In the genomic region with DNA sequence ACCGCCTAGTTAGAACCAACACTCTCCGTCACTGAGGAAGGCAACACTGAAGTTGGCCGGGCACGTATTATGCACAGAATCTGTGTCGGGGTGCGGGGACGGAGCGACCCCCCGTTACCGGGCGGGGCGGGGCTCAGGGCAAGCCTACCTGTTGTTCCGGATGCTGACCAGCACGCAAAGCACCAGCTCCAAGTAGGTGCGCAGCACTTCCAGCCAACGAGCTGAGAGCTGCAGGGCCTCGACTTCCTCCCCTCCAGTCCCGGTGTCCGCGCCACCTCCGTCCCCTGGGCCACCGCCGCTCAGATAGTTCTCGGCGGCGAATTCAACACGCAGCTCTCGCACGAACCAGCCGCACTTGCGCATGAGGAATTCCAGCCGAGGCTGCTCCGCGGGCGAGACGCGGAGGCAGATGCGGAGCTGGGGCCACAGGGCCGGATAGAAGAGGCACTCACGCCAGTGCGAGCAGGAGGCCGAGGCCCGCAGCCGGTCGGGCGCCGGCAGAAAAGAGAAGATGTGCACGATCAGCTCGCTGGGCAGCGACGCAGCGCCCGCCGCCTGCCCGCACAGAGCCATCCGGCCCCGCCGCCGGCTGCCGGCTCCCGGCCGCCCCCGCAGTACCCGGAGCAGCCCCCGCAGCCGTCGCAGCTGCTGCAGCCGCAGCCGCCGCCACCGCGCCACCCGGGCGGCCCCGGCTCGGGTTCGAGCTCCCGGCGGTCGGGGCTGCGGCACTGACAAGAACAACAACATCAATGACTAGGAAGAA, we compare ENCODE assay signal across 8 cellular contexts. TPM values are rescaled to one million over a fixed set of nuclear protein-coding genes. Genes with fewer than 3 reads are reported as not detected.
DNase-seq lines count a peak whose midpoint lies in the region; ATAC-seq and TF ChIP-seq lines count a peak whose summit lies in the region.

No MANE protein-coding gene starts in this region.

- CTCF ChIA-PET in Calu3 (lab: Charles Lee), result interaction anchor here (0.7 to 1.3 kb wide), 2 partner anchors 10 to 129 kb away, joined by 4 to 9 read pairs; no protein-coding TSS in a partner anchor

- peaks cover 36% of the 10 kb centered on the region for H3K36me3 Mint-ChIP-seq in Calu3 (ENCODE audit: insufficient read depth, unreplicated experiment)

- peak; percentile 27 for ATAC-seq in GM19395 (IDR thresholded peaks at IDR 0.05; ENCODE audit: unreplicated experiment)
- peak; percentile 17 for ATAC-seq in HG03520 (IDR thresholded peaks at IDR 0.05; ENCODE audit: unreplicated experiment)

- TF ChIP-seq CTCF in Calu3 (IDR thresholded peaks at IDR 0.05; ENCODE audit: unreplicated experiment), result no peak

- peak overlapping the region; percentile 94 for H3K4me3 Mint-ChIP-seq in Calu3 (ENCODE audit: low read depth, unreplicated experiment)

- H3K27ac Mint-ChIP-seq in Calu3 (ENCODE audit: unreplicated experiment), result peak overlapping the region; percentile 100

- no peaks in the 10 kb centered on the region for H3K27me3 Mint-ChIP-seq in Calu3 (ENCODE audit: unreplicated experiment)

- intact Hi-C loops in Calu3 (cut with micrococcal nuclease; ENCODE audit: unreplicated experiment), result loop anchor here (5.0 kb wide), 2 partner anchors 259 to 329 kb away; a partner anchor contains a TSS

- H3K4me1 Mint-ChIP-seq in Calu3 (ENCODE audit: low read depth, unreplicated experiment), result peaks cover 24% of the 10 kb centered on the region

- DNase-seq in Calu3, result peak; percentile 56
- peak; percentile 15 for DNase-seq in T-helper 22 cell (ENCODE audit: low read depth)
- peak; percentile 43 to 64 for DNase-seq in T47D (ENCODE audit: low read depth in 1 of 2, low spot score in 1 of 2)
- DNase-seq in islet precursor cell, result peak; percentile 79
- DNase-seq in stimulated activated CD4-positive, alpha-beta T cell treated with anti-CD3 and anti-CD28 coated beads, Interleukin-1b, Interleukin-23, amount 100 ng/mL, for 1 hour (ENCODE audit: low read depth in 2 of 2), result peak; percentile 7 to 14
- DNase-seq in HuH-7 (ENCODE audit: low spot score), result no peak

- in situ Hi-C loops in T47D (cut with HindIII; ENCODE audit: low pct_unique_long_range_greater_than_20kb, low sequenced_read_pairs), result no loop called here

- no peaks in the 10 kb centered on the region for H3K9me3 Mint-ChIP-seq in Calu3 (ENCODE audit: low read depth, unreplicated experiment)

- no TSS peak for BruUV-seq in Calu3 (replicated peaks; lab: Mats Ljungman, UMichigan)

RNA-seq across cellular contexts. Expression of a gene that starts 0.6 kb away (rescaled TPM):
- 8.6 and 9.1 TPM in 2 replicates for total RNA-seq in Calu3 (2022)
